ENCODE assay signal across 1 cellular context in the genomic region with DNA sequence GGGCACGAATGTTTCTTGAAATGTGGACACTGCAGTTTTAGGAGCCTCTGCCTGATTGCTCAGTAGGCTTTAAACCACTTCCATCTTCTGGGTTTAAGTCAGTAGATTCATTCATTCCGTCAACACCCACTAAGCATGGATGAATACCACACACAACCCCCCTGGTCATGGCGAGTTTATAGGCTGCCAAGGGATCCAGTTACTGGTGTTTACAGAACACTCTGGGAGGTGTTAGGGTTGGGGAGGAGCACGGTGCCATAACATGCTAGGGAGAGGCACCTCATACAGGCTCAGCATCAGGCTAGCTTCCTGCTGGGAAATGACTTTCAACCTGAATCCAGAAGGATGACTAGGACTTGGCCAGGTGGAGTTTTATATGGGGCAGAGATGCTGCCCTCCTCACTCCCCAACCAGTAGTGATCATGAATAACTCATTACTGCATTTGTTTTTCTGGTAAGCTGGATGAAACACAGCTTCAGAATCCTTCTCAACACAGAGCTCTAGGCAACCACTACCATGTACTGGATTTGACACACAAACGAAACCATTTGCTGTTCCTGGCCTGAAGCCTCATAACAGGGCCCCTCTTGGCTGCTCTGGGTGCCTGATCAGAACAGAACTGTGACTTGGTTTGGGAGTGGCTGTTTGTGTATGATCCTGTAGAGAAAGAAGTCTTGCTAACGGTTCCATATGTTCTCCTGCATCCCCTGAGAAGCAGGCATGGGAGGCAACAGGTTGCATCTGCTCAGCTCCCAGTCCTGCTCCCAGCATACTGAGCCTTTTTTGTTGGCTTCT.
A peak's percentile ranks its signal among the peaks of the same experiment; 100 is the strongest.
TF ChIP-seq lines count a peak whose summit lies in the region.

No MANE protein-coding gene starts in this region.

TF ChIP-seq in HEK293, 187 proteins besides CTCF, POLR2A, EP300 and RAD21 (continued from another document):
- peak; percentile 45; the same call in 1 of the 2 replicates for TF ChIP-seq ZNF10 (tag by site-specific recombination; IDR thresholded peaks at IDR 0.05)
- TF ChIP-seq ZSCAN23 (tag by site-specific recombination; IDR thresholded peaks at IDR 0.05), result no peak
- TF ChIP-seq SP7 (tag by site-specific recombination; IDR thresholded peaks at IDR 0.05), result 0 out of 2 replicates have a peak, but pooled peaks have one; percentile 23
- TF ChIP-seq, protein P1, sequence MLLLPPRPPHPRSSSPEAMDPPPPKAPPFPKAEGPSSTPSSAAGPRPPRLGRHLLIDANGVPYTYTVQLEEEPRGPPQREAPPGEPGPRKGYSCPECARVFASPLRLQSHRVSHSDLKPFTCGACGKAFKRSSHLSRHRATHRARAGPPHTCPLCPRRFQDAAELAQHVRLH (tag by site-specific recombination; IDR thresholded peaks at IDR 0.05), result peak; percentile 57; the same call in 1 of the 2 replicates
- TF ChIP-seq, protein P2, sequence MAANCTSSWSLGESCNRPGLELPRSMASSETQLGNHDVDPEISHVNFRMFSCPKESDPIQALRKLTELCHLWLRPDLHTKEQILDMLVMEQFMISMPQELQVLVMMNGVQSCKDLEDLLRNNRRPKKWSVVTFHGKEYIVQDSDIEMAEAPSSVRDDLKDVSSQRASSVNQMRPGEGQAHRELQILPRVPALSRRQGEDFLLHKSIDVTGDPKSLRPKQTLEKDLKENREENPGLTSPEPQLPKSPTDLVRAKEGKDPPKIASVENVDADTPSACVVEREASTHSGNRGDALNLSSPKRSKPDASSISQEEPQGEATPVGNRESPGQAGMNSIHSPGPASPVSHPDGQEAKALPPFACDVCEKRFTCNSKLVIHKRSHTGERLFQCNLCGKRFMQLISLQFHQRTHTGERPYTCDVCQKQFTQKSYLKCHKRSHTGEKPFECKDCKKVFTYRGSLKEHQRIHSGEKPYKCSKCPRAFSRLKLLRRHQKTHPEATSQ (tag by site-specific recombination; IDR thresholded peaks at IDR 0.05), result no peak
- no peak for TF ChIP-seq ZNF792 (tag by site-specific recombination; IDR thresholded peaks at IDR 0.05)
- peak; percentile 69 for TF ChIP-seq OSR2 (tag by site-specific recombination; IDR thresholded peaks at IDR 0.05)
- TF ChIP-seq FEZF1 (tag by site-specific recombination; IDR thresholded peaks at IDR 0.05), result peak; percentile 36; the same call in 1 of the 2 replicates
- TF ChIP-seq ZSCAN16 (tag by site-specific recombination; IDR thresholded peaks at IDR 0.05), result peak; percentile 100
- peak; percentile 65 for TF ChIP-seq ZNF341 (tag by site-specific recombination; IDR thresholded peaks at IDR 0.05; ENCODE audit: low read depth)
- TF ChIP-seq ZNF391 (tag by site-specific recombination; IDR thresholded peaks at IDR 0.05; ENCODE audit: borderline replicate concordance, low read depth), result no peak
- no peak for TF ChIP-seq ZNF211 (tag by site-specific recombination; IDR thresholded peaks at IDR 0.05; ENCODE audit: low read depth)
- TF ChIP-seq ZNF24 (tag by site-specific recombination; IDR thresholded peaks at IDR 0.05), result peak; percentile 89
- no peak for TF ChIP-seq ZNF394 (tag by site-specific recombination; IDR thresholded peaks at IDR 0.05; ENCODE audit: borderline replicate concordance)
- no peak for TF ChIP-seq SP3 (tag by site-specific recombination; IDR thresholded peaks at IDR 0.05)
- TF ChIP-seq ZBTB17 (tag by site-specific recombination; IDR thresholded peaks at IDR 0.05), result peak; percentile 59
- TF ChIP-seq ZNF423 (tag by site-specific recombination; IDR thresholded peaks at IDR 0.05), result peak; percentile 88
- TF ChIP-seq, protein P3, sequence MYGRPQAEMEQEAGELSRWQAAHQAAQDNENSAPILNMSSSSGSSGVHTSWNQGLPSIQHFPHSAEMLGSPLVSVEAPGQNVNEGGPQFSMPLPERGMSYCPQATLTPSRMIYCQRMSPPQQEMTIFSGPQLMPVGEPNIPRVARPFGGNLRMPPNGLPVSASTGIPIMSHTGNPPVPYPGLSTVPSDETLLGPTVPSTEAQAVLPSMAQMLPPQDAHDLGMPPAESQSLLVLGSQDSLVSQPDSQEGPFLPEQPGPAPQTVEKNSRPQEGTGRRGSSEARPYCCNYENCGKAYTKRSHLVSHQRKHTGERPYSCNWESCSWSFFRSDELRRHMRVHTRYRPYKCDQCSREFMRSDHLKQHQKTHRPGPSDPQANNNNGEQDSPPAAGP (tag by site-specific recombination; IDR thresholded peaks at IDR 0.05), result peak; percentile 80
- TF ChIP-seq ZNF629 (tag by site-specific recombination; IDR thresholded peaks at IDR 0.05), result peak; percentile 61; the same call in 1 of the 2 replicates
- TF ChIP-seq ZNF707 (tag by site-specific recombination; IDR thresholded peaks at IDR 0.05), result no peak
- TF ChIP-seq KLF1 (tag by site-specific recombination; IDR thresholded peaks at IDR 0.05), result peak; percentile 63
- no peak for TF ChIP-seq ZNF292 (tag by site-specific recombination; IDR thresholded peaks at IDR 0.05; ENCODE audit: borderline replicate concordance, low read depth)
- TF ChIP-seq ZNF223 (tag by site-specific recombination; IDR thresholded peaks at IDR 0.05), result no peak
- TF ChIP-seq ZNF830 (tag by site-specific recombination; IDR thresholded peaks at IDR 0.05; ENCODE audit: low read depth), result no peak
- TF ChIP-seq, protein P4, sequence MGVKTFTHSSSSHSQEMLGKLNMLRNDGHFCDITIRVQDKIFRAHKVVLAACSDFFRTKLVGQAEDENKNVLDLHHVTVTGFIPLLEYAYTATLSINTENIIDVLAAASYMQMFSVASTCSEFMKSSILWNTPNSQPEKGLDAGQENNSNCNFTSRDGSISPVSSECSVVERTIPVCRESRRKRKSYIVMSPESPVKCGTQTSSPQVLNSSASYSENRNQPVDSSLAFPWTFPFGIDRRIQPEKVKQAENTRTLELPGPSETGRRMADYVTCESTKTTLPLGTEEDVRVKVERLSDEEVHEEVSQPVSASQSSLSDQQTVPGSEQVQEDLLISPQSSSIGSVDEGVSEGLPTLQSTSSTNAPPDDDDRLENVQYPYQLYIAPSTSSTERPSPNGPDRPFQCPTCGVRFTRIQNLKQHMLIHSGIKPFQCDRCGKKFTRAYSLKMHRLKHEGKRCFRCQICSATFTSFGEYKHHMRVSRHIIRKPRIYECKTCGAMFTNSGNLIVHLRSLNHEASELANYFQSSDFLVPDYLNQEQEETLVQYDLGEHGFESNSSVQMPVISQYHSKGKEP (tag by site-specific recombination; IDR thresholded peaks at IDR 0.05), result peak; percentile 71; the same call in 1 of the 2 replicates
- TF ChIP-seq HOXA7 (CRISPR knock-in tag; IDR thresholded peaks at IDR 0.05; ENCODE audit: borderline replicate concordance), result no peak
- TF ChIP-seq, protein P5, sequence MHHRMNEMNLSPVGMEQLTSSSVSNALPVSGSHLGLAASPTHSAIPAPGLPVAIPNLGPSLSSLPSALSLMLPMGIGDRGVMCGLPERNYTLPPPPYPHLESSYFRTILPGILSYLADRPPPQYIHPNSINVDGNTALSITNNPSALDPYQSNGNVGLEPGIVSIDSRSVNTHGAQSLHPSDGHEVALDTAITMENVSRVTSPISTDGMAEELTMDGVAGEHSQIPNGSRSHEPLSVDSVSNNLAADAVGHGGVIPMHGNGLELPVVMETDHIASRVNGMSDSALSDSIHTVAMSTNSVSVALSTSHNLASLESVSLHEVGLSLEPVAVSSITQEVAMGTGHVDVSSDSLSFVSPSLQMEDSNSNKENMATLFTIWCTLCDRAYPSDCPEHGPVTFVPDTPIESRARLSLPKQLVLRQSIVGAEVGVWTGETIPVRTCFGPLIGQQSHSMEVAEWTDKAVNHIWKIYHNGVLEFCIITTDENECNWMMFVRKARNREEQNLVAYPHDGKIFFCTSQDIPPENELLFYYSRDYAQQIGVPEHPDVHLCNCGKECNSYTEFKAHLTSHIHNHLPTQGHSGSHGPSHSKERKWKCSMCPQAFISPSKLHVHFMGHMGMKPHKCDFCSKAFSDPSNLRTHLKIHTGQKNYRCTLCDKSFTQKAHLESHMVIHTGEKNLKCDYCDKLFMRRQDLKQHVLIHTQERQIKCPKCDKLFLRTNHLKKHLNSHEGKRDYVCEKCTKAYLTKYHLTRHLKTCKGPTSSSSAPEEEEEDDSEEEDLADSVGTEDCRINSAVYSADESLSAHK (tag by site-specific recombination; IDR thresholded peaks at IDR 0.05), result peak; percentile 49; the same call in 1 of the 2 replicates
